Comparison of ENCODE assay signal across 8 cellular contexts in genomic region chr4:152877868-152878267, GRCh38.
"Had no signal": no experiment of that assay in that cellular context is flagged by ENCODE, and none has a peak within 500 bp of the region (broad histone marks: within the 10 kb centered on the region; RNA-seq: fewer than 3 reads in every experiment).

No MANE protein-coding gene starts in this region.

- H3K27ac ChIP-seq: KMS-11 had no signal

- FAIRE-seq: H1, H54, HTR-8/SVneo had no signal

- DNase-seq: H9, HCEC 1CT, KBM-7 had no signal

- H3K9ac ChIP-seq: KMS-11 had no signal

- H3K4me3 ChIP-seq: GM23338 had no signal

- H2AFZ ChIP-seq: GM23338 had no signal

- H3K4me2 ChIP-seq: GM23338, KMS-11 had no signal

- ATAC-seq: GM23338 had no signal
